8 cellular contexts compared by ENCODE assay signal in the genomic region with DNA sequence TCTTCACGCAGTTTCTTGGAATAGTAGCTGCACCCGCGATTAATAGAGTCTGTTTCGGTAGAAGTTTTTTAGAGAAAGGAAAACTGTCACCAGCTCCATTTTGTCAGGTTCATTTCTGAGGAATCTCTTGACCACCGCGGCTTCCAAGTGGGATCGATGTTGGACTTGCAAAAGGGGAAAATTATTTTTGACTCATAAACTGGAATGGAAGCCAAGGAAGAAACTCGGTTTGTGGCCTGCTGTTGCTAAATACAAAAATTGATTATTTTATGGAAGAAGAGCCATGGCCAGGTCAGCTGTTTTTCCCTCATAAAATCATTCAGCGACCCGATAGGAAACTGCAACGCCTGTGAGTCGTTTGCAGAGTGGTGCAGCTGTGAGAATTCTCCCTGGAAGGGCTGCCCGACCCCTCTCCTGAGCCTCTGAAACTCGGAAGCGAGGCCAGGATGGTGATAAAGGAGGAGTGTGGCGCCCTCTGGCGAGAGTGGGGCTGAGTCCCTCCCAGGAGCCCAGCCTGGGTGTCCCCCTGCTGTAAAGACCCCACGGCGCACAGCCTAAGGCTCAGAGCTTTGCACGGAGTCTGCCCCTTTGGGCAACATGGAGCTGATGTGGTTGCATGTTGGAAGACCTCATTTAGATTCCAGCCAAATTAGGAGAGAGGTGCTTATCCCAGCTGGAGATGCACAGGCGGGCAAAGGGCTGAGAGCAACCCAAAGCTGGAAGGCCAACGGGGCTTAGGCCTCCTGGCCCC.
DNase-seq lines count a peak whose midpoint lies in the region; TF ChIP-seq lines count a peak whose summit lies in the region.

No MANE protein-coding gene starts in this region.

- TF ChIP-seq CTCF in GM06990 (IDR thresholded peaks at IDR 0.05; ENCODE audit: insufficient read depth, low read length, poor library complexity, severe bottlenecking), result peak; percentile 86

- no peaks in the 10 kb centered on the region for H3K27me3 ChIP-seq in GM06990 (replicated peaks; ENCODE audit: control insufficient read depth, insufficient read depth, low read length)

- H3K36me3 ChIP-seq in GM06990 (ENCODE audit: control insufficient read depth, insufficient read depth, low read length), result no peaks in the 10 kb centered on the region

- DNase-seq in GM06990 (ENCODE audit: extremely low read depth, insufficient read length) (peak; percentile 26), NCI-H128 (lab: John Stamatoyannopoulos, UW; ENCODE audit: unreplicated experiment) (peak; percentile 16), ecto neural progenitor cell (ENCODE audit: low spot score) (peak; percentile 92), medulla oblongata (ENCODE audit: extremely low spot score) (peak; percentile 81), DMS79 (lab: John Stamatoyannopoulos, UW) (no peak), NCI-H226 (no peak)
- peak; percentile 72 to 77 for DNase-seq in activated CD4-positive, alpha-beta T cell treated with anti-CD3 and anti-CD28 coated beads, Interleukin-2, amount 50 U/mL, for 48 hours
- DNase-seq in stimulated activated CD8-positive, alpha-beta memory T cell treated with anti-CD3 and anti-CD28 coated beads, Interleukin-2, amount 100 ng/mL, for 1 hour (ENCODE audit: low read depth in 2 of 2), result peak; percentile 15 to 57

- no peak overlapping the region for H3K4me3 ChIP-seq in GM06990 (replicated peaks; ENCODE audit: low read depth, low read length)

Comparison
In these comparisons a context has a peak if more than half of its experiments do, and no peak if none do; other contexts are left out.
1. DNase-seq: peak in GM06990 (single experiment), NCI-H128 (single experiment), activated CD4-positive, alpha-beta T cell treated with anti-CD3 and anti-CD28 coated beads, Interleukin-2, amount 50 U/mL, for 48 hours (2 of 2), ecto neural progenitor cell (single experiment), medulla oblongata (single experiment) and stimulated activated CD8-positive, alpha-beta memory T cell treated with anti-CD3 and anti-CD28 coated beads, Interleukin-2, amount 100 ng/mL, for 1 hour (2 of 2); none in DMS79 (single experiment) and NCI-H226 (single experiment).